ENCODE assay signal across 1 cellular context in the genomic region with DNA sequence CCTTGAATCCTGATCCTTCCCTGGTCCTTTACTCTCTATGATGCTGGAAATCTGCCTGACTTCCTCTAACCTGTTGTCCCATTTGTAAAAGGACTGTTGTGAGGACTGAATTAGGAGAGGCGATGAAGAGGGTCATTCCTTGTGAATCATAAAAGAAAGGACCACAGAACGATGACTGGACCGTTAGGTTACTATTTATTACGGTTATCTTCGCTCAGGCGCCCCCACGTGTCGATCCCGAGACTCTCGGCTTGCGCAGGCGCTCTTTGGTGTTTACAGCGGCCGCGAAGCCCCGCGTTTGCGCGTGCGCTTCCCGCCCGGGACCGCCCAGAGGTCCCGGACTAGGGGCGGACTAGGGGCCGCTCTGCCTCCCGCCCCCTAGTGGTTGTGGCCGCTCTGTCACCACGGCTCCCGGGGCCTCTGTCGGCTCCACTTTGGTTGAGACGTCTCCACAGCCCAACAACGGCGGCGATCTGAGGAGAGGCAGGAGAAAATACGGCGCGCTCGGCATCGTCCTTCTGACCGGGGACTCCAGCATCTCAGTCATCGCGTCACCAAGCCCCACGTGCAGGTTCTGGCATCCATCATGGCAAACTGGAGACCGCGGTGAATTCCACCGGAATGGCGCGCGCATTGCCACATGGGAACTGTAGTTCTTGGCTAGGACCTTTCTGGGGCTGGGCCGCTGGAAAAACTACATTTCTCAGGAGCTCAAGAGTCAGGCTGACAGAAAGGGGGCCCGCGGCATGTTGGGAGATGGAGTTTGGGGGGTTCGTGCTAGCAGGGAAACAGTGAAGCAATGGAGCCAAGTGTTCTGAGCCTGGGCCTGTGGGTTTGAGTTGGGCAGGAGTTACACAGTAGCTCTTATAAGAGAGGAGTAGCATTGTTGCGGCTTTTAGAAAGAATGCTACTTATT.
A peak's percentile ranks its signal among the peaks of the same experiment; 100 is the strongest.
TF ChIP-seq lines count a peak whose summit lies in the region.

A gene with protein sequence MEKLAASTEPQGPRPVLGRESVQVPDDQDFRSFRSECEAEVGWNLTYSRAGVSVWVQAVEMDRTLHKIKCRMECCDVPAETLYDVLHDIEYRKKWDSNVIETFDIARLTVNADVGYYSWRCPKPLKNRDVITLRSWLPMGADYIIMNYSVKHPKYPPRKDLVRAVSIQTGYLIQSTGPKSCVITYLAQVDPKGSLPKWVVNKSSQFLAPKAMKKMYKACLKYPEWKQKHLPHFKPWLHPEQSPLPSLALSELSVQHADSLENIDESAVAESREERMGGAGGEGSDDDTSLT (minus strand): TSS at position 596 of the 916 bp plus-strand sequence. CDS start 12,866 bp downstream, outside the sequence.

TF ChIP-seq in HCT116, 20 proteins besides CTCF, POLR2A, EP300 and RAD21 (continued from another document):
- TF ChIP-seq ZFX (IDR thresholded peaks at IDR 0.05) = 0 out of 2 replicates have a peak, but pooled peaks have one; percentile 24
- peak; percentile 25; the same call in 1 of the 2 replicates for TF ChIP-seq SP1 (IDR thresholded peaks at IDR 0.05; ENCODE audit: low read depth)
- TF ChIP-seq, protein P1, sequence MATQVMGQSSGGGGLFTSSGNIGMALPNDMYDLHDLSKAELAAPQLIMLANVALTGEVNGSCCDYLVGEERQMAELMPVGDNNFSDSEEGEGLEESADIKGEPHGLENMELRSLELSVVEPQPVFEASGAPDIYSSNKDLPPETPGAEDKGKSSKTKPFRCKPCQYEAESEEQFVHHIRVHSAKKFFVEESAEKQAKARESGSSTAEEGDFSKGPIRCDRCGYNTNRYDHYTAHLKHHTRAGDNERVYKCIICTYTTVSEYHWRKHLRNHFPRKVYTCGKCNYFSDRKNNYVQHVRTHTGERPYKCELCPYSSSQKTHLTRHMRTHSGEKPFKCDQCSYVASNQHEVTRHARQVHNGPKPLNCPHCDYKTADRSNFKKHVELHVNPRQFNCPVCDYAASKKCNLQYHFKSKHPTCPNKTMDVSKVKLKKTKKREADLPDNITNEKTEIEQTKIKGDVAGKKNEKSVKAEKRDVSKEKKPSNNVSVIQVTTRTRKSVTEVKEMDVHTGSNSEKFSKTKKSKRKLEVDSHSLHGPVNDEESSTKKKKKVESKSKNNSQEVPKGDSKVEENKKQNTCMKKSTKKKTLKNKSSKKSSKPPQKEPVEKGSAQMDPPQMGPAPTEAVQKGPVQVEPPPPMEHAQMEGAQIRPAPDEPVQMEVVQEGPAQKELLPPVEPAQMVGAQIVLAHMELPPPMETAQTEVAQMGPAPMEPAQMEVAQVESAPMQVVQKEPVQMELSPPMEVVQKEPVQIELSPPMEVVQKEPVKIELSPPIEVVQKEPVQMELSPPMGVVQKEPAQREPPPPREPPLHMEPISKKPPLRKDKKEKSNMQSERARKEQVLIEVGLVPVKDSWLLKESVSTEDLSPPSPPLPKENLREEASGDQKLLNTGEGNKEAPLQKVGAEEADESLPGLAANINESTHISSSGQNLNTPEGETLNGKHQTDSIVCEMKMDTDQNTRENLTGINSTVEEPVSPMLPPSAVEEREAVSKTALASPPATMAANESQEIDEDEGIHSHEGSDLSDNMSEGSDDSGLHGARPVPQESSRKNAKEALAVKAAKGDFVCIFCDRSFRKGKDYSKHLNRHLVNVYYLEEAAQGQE (IDR thresholded peaks at IDR 0.05; ENCODE audit: low read depth) = no peak
- 0 out of 2 replicates have a peak, but pooled peaks have one; percentile 29 for TF ChIP-seq CBX3 (IDR thresholded peaks at IDR 0.05; ENCODE audit: low read depth)
- TF ChIP-seq EZH2phosphoT487 (IDR thresholded peaks at IDR 0.05; ENCODE audit: borderline replicate concordance) = no peak
- peak; percentile 90 for TF ChIP-seq YY1 (IDR thresholded peaks at IDR 0.05; ENCODE audit: extremely low read depth, insufficient replicate concordance, low read depth, low read length)
- TF ChIP-seq EGR1 (IDR thresholded peaks at IDR 0.05; ENCODE audit: low read depth) = no peak
